ENCODE assay signal across 8 cellular contexts in the genomic region with DNA sequence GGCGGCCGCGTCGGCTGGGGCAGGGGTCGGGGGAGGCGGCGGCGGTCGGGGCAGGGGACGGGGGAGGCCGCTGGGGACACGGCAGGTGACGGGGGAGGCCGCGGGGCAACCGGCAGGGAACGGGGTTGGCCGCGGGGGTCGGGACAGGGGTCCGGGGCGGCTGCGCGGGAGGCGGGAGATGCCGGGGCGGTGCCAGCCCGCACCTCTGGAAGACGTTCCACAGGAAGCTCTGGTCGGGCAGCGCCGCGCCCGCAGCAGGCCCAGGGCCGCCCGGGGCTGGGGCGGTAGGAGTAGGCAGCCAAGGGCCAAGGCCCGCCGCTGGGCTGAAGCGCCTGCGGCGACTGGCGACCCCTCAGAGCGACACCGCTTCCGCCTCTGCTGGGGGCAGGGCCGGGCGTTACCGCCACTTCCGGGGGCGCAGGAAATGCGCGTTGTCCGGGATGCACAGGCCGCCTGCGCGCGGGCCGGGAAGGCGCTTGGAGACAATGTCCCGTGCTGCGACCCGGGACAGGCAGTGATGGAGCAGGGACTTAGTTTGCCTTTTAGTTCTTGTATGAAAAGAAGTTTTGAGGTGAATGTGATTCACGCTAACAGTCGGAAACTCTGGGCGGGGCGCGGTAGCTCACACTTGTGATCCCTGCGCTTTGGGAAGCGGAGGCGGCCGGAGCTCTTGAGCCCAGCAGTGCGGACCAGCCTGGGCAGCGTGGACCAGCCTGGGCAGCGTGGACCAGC.
DNase-seq lines count a peak whose midpoint lies in the region; ATAC-seq and TF ChIP-seq lines count a peak whose summit lies in the region.

No MANE protein-coding gene starts in this region.

- ATAC-seq in GM18508 (IDR thresholded peaks at IDR 0.05; ENCODE audit: insufficient read depth, unreplicated experiment) (peak; percentile 79), HG02943 (IDR thresholded peaks at IDR 0.05; ENCODE audit: low read depth, unreplicated experiment) (peak; percentile 98)
- peak; percentile 74 for ATAC-seq in central memory CD8-positive, alpha-beta T cell (replicated peaks; ENCODE audit: extremely low read depth, poor library complexity, severe bottlenecking)

- in situ Hi-C loops in HAP-1 (cut with MboI; ENCODE audit: low sequenced_read_pairs): loop anchor here (25.0 kb wide), 1 partner anchor 696 kb away; no protein-coding TSS in a partner anchor

- H3K4me3 ChIP-seq in kidney epithelial cell (ENCODE audit: low read depth, low read length) (peak overlapping the region; percentile 64), HAP-1 (no peak overlapping the region)

- TF ChIP-seq CTCF in kidney epithelial cell (IDR thresholded peaks at IDR 0.05; ENCODE audit: insufficient read depth, low read length, poor library complexity, severe bottlenecking): no peak

- peak overlapping the region; percentile 89 for H3K4me3 Mint-ChIP-seq in central memory CD8-positive, alpha-beta T cell

- DNase-seq in NCI-H2107 (lab: John Stamatoyannopoulos, UW) (peak; percentile 26), kidney epithelial cell (ENCODE audit: low read depth) (no peak), HAP-1 (ENCODE audit: low spot score in 2 of 2) (no peak)
- peak; percentile 42 for DNase-seq in activated CD4-positive, CD25-positive, alpha-beta regulatory T cell treated with anti-CD3 and anti-CD28 coated beads, Interleukin-2, amount 50 U/mL, for 16 hours (ENCODE audit: low read depth, low spot score)
- peak; percentile 38 to 43 for DNase-seq in central memory CD8-positive, alpha-beta T cell (ENCODE audit: low spot score in 2 of 2)
- peak; percentile 86 for DNase-seq in stimulated activated CD4-positive, alpha-beta T cell treated with anti-CD3 and anti-CD28 coated beads, Interleukin-15, amount 100 ng/mL, for 24 hours

- no peaks in the 10 kb centered on the region for H3K36me3 ChIP-seq in kidney epithelial cell (ENCODE audit: control insufficient read depth, insufficient read depth, low read length)
- H3K36me3 ChIP-seq in HAP-1 (replicated peaks): no peaks in the 10 kb centered on the region

- H3K27ac Mint-ChIP-seq in central memory CD8-positive, alpha-beta T cell (ENCODE audit: low read depth): peak overlapping the region; percentile 93

- no peaks in the 10 kb centered on the region for H3K27me3 Mint-ChIP-seq in central memory CD8-positive, alpha-beta T cell

- H3K36me3 Mint-ChIP-seq in central memory CD8-positive, alpha-beta T cell (ENCODE audit: insufficient read depth): peaks cover 8% of the 10 kb centered on the region

- no peaks in the 10 kb centered on the region for H3K4me1 ChIP-seq in HAP-1

- H3K4me1 Mint-ChIP-seq in central memory CD8-positive, alpha-beta T cell: peaks cover 29% of the 10 kb centered on the region

- H3K27me3 ChIP-seq in kidney epithelial cell (ENCODE audit: control insufficient read depth, insufficient read depth, low read length) (peaks cover 10% of the 10 kb centered on the region), HAP-1 (ENCODE audit: low read depth) (no peaks in the 10 kb centered on the region)

- no peaks in the 10 kb centered on the region for H3K9me3 Mint-ChIP-seq in central memory CD8-positive, alpha-beta T cell

- no peaks in the 10 kb centered on the region for H3K9me3 ChIP-seq in HAP-1

Comparison
In these comparisons a context has a peak if more than half of its experiments do, and no peak if none do; other contexts are left out.
1. DNase-seq: peak in NCI-H2107 (single experiment), activated CD4-positive, CD25-positive, alpha-beta regulatory T cell treated with anti-CD3 and anti-CD28 coated beads, Interleukin-2, amount 50 U/mL, for 16 hours (single experiment), central memory CD8-positive, alpha-beta T cell (2 of 2) and stimulated activated CD4-positive, alpha-beta T cell treated with anti-CD3 and anti-CD28 coated beads, Interleukin-15, amount 100 ng/mL, for 24 hours (single experiment); none in kidney epithelial cell (single experiment) and HAP-1 (0 of 2).
2. Peak in every context shown above with its lines, with median percentiles within 50 percentile points of each other: ATAC-seq.